Comparison of ENCODE assay signal across 1 cellular context in genomic region chr7:137962875-137963507, GRCh38.
TF ChIP-seq lines count a peak whose summit lies in the region.

No MANE protein-coding gene starts in this region.

TF ChIP-seq in K562, 482 proteins besides CTCF, POLR2A, EP300 and RAD21 (continued from another document and continues in another):
- TF ChIP-seq ATF1 (CRISPR knock-in tag; IDR thresholded peaks at IDR 0.05) (no peak), ATF1 (tag; IDR thresholded peaks at IDR 0.05) (peak; percentile 81), ARID2 (IDR thresholded peaks at IDR 0.05) (no peak), ZFP1 (CRISPR knock-in tag; IDR thresholded peaks at IDR 0.05) (0 out of 2 replicates have a peak, but pooled peaks have one; percentile 9), RB1 (IDR thresholded peaks at IDR 0.05; ENCODE audit: low read depth) (peak; percentile 63; the same call in 1 of the 2 replicates), PRDM10 (IDR thresholded peaks at IDR 0.05; ENCODE audit: partially characterized antibody) (peak; percentile 75), LCOR (CRISPR knock-in tag; IDR thresholded peaks at IDR 0.05) (peak; percentile 72; the same call in 1 of the 2 replicates), TEAD1 (CRISPR knock-in tag; IDR thresholded peaks at IDR 0.05) (peak; percentile 50 to 92; a peak in 3 of 4 replicates), NR2C2 (CRISPR knock-in tag; IDR thresholded peaks at IDR 0.05) (no peak), NR2C2 (tag; IDR thresholded peaks at IDR 0.05) (no peak), ZNF239 (CRISPR knock-in tag; IDR thresholded peaks at IDR 0.05) (peak; percentile 41; the same call in 1 of the 2 replicates), TCF3 (CRISPR knock-in tag; IDR thresholded peaks at IDR 0.05) (peak; percentile 99), CBX3 (IDR thresholded peaks at IDR 0.05; ENCODE audit: borderline replicate concordance in 1 of 2, low read length in 2 of 2) (peak in 1 of 2 experiments; percentile 77; a peak in 1 of 3 replicates), TCF15 (CRISPR knock-in tag; IDR thresholded peaks at IDR 0.05) (no peak), ZNF431 (CRISPR knock-in tag; IDR thresholded peaks at IDR 0.05) (no peak), POLR3G (IDR thresholded peaks at IDR 0.05; ENCODE audit: extremely low read depth, insufficient read length, insufficient replicate concordance) (no peak), BMI1 (IDR thresholded peaks at IDR 0.05; ENCODE audit: low read length) (no peak), PATZ1 (CRISPR knock-in tag; IDR thresholded peaks at IDR 0.05; ENCODE audit: borderline replicate concordance) (no peak), RFX1 (IDR thresholded peaks at IDR 0.05) (no peak), ZBTB40 (IDR thresholded peaks at IDR 0.05) (no peak; the same call in 1 of the 2 replicates), ZBTB40 (CRISPR knock-in tag; IDR thresholded peaks at IDR 0.05) (no peak), FOXJ2 (tag; IDR thresholded peaks at IDR 0.05) (peak; percentile 86), RHOXF2B (CRISPR knock-in tag; conservative IDR thresholded peaks at IDR 0.05) (no peak), HOMEZ (CRISPR knock-in tag; IDR thresholded peaks at IDR 0.05) (no peak), SP1 (CRISPR knock-in tag; IDR thresholded peaks at IDR 0.05) (peak; percentile 69), TFE3 (CRISPR knock-in tag; IDR thresholded peaks at IDR 0.05) (no peak), RFX5 (IDR thresholded peaks at IDR 0.05; ENCODE audit: low read depth, low read length) (no peak), HDAC1 (IDR thresholded peaks at IDR 0.05) (peak in 1 of 2 experiments; percentile 94; a peak in 3 of 4 replicates), RBM25 (IDR thresholded peaks at IDR 0.05; ENCODE audit: low read depth, low read length, severe bottlenecking) (no peak), TSHZ1 (CRISPR knock-in tag; IDR thresholded peaks at IDR 0.05) (no peak), USF2 (CRISPR knock-in tag; IDR thresholded peaks at IDR 0.05) (no peak), TCF7L2 (IDR thresholded peaks at IDR 0.05; ENCODE audit: low read depth, low read length) (no peak), ZNF639 (CRISPR knock-in tag; conservative IDR thresholded peaks at IDR 0.05 in 1 of 2, IDR thresholded peaks at IDR 0.05 in 1 of 2) (peak in 1 of 2 experiments; percentile 79; a peak in 2 of 4 replicates)
